ENCODE assay signal across 14 cellular contexts in the genomic region with DNA sequence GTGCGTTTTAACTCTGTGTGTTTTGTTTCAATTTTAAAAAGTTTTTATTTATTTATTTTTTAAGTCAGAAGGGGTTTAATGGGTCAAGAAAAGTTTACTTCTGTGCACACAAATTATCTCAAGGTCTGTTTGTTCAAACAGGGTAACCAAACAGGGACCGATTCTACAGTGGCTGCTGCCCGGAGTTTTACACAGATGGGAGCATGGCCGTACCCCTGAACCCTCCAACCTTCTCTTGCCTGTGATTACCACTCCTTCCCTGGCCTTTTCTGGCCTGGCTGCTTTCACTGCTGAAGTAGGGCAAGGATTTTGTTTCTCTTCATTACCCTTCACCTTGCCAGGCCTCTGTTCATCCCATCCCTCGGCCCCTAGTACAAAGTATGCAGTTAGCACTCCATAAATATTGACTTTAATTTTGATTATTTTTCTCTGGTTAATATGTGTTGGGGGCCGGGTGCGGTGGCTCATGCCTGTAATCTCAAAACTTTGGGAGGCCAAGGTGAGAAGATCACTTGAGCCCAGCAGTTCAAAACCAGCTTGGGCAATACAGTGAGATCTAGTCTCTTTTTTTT. TPM values are rescaled to one million over a fixed set of nuclear protein-coding genes. Genes with fewer than 3 reads are reported as not detected.
DNase-seq lines count a peak whose midpoint lies in the region; ATAC-seq, FAIRE-seq and TF ChIP-seq lines count a peak whose summit lies in the region.
"Had no signal": no experiment of that assay in that cellular context is flagged by ENCODE, and none has a peak within 500 bp of the region (broad histone marks: within the 10 kb centered on the region; RNA-seq: fewer than 3 reads in every experiment).

No MANE protein-coding gene starts in this region.

- H3K27ac ChIP-seq in body of pancreas = peak overlapping the region in 3 of 4 donors; percentile 33 to 65 (median 43)
- H3K27ac ChIP-seq in right lobe of liver = peak overlapping the region in 1 of 3 donors; percentile 75
- H3K27ac ChIP-seq in stomach = peak overlapping the region; percentile 13 to 79 (median 66)

- H3K27ac Mint-ChIP-seq in activated CD8-positive, alpha-beta T cell treated with anti-CD3 and anti-CD28 coated beads, Interleukin-2, amount 10 ng/mL, durations not matched to agents 7 days and 5 days = no peak overlapping the region
- H3K27ac Mint-ChIP-seq: B cell; CD8-positive, alpha-beta T cell had no signal

- no peak overlapping the region for H3K4me3 ChIP-seq in body of pancreas
- no peak overlapping the region for H3K4me3 ChIP-seq in right lobe of liver
- H3K4me3 ChIP-seq in stomach = no peak overlapping the region
- H3K4me3 ChIP-seq: BLaER1 treated with 17β-estradiol and CSF1 and Interleukin-3, amounts not matched to agents 10 nM and 100 nM; HAP-1 had no signal

- no peaks in the 10 kb centered on the region for H3K9me3 Mint-ChIP-seq in activated CD8-positive, alpha-beta T cell treated with anti-CD3 and anti-CD28 coated beads, Interleukin-2, amount 10 ng/mL, durations not matched to agents 7 days and 5 days (ENCODE audit: insufficient read depth)
- H3K9me3 Mint-ChIP-seq: CD8-positive, alpha-beta T cell had no signal

- POLR2A ChIA-PET in activated CD8-positive, alpha-beta T cell treated with anti-CD3 and anti-CD28 coated beads, Interleukin-2, amount 10 ng/mL, durations not matched to agents 7 days and 5 days (lab: Charles Lee) = no interaction called here

- no peak for TF ChIP-seq CTCF in body of pancreas (IDR thresholded peaks at IDR 0.05)
- TF ChIP-seq CTCF in right lobe of liver (IDR thresholded peaks at IDR 0.05) = no peak
- no peak for TF ChIP-seq CTCF in stomach (IDR thresholded peaks at IDR 0.05)

- FAIRE-seq in HTR-8/SVneo (lab: Jason Lieb, UNC) = peak; percentile 4

- peaks cover 27% of the 10 kb centered on the region for H3K27me3 Mint-ChIP-seq in activated CD8-positive, alpha-beta T cell treated with anti-CD3 and anti-CD28 coated beads, Interleukin-2, amount 10 ng/mL, durations not matched to agents 7 days and 5 days (ENCODE audit: low read depth)

- DNase-seq in HTR-8/SVneo (ENCODE audit: insufficient read length, low spot score) (no peak), body of pancreas (peak in 1 of 4 donors; percentile 46), right lobe of liver (no peak), stomach (no peak), NCI-H2107 treated with DMSO at 0.1 percent for 48 hours (lab: John Stamatoyannopoulos, UW; ENCODE audit: unreplicated experiment) (no peak), KBM-7 (no peak)
- no peak for DNase-seq in activated CD8-positive, alpha-beta T cell treated with anti-CD3 and anti-CD28 coated beads, Interleukin-2, amount 10 ng/mL, durations not matched to agents 7 days and 5 days
- DNase-seq: Calu3; CD8-positive, alpha-beta T cell; DMS79 treated with DMSO at 0.1 percent for 48 hours; GF-D8 had no signal

- intact Hi-C loops in body of pancreas (cut with DNase I) = no loop called here
- intact Hi-C loops in right lobe of liver (cut with DNase I) = no loop called here
- intact Hi-C loops in stomach (cut with DNase I; ENCODE audit: low total_unique reads) = no loop called here

- ATAC-seq in body of pancreas (no peak), right lobe of liver (peak in 3 of 4 donors; percentile 2 to 38 (median 12))
- ATAC-seq in activated CD8-positive, alpha-beta T cell treated with anti-CD3 and anti-CD28 coated beads, Interleukin-2, amount 10 ng/mL, durations not matched to agents 7 days and 5 days = no peak
- ATAC-seq: CD8-positive, alpha-beta T cell had no signal

- H3K27me3 ChIP-seq in body of pancreas (no peaks in the 10 kb centered on the region), right lobe of liver (no peaks in the 10 kb centered on the region), stomach (no peaks in the 10 kb centered on the region)

- peaks cover 18% of the 10 kb centered on the region for H3K4me1 Mint-ChIP-seq in activated CD8-positive, alpha-beta T cell treated with anti-CD3 and anti-CD28 coated beads, Interleukin-2, amount 10 ng/mL, durations not matched to agents 7 days and 5 days (ENCODE audit: low read depth)

- TF ChIP-seq EP300 in stomach (IDR thresholded peaks at IDR 0.05) = no peak

- no peak overlapping the region for H3K4me3 Mint-ChIP-seq in activated CD8-positive, alpha-beta T cell treated with anti-CD3 and anti-CD28 coated beads, Interleukin-2, amount 10 ng/mL, durations not matched to agents 7 days and 5 days
- H3K4me3 Mint-ChIP-seq: B cell; CD8-positive, alpha-beta T cell had no signal

- WGBS in body of pancreas, 2 donors = 24 to 30% methylated on average over 7 of the region's 7 CpGs
- 30% methylated on average over 7 of the region's 7 CpGs for WGBS in right lobe of liver (ENCODE audit: insufficient coverage, low coverage, low lambda C conversion rate, missing lambda C conversion rate)
- WGBS in stomach, 5 donors = 20 to 67% (median 53%) methylated on average over 7 of the region's 7 CpGs

- H3K9me3 ChIP-seq in body of pancreas (no peaks in the 10 kb centered on the region), right lobe of liver (no peaks in the 10 kb centered on the region), stomach (no peaks in the 10 kb centered on the region)
- H3K9me3 ChIP-seq: BLaER1 treated with 17β-estradiol and CSF1 and Interleukin-3, amounts not matched to agents 10 nM and 100 nM; HAP-1 had no signal

- in situ Hi-C loops in KBM-7 (cut with MboI; ENCODE audit: low pct_unique_long_range_greater_than_20kb, low sequenced_read_pairs) = no loop called here

- H3K4me1 ChIP-seq in body of pancreas (peaks cover 47% of the 10 kb centered on the region), right lobe of liver (peaks cover 0 to 61% (median 4%) of the 10 kb centered on the region in 4 donors), stomach (peaks cover 19 to 66% (median 52%) of the 10 kb centered on the region in 4 donors)

- H3K36me3 ChIP-seq in body of pancreas (replicated peaks in 1 of 2; ENCODE audit: insufficient read depth in 1 of 2, low read depth in 2 of 2) = no peaks in the 10 kb centered on the region
- H3K36me3 ChIP-seq in right lobe of liver = no peaks in the 10 kb centered on the region
- H3K36me3 ChIP-seq in stomach = no peaks in the 10 kb centered on the region
- H3K36me3 ChIP-seq: BLaER1 treated with 17β-estradiol and CSF1 and Interleukin-3, amounts not matched to agents 10 nM and 100 nM; HAP-1 had no signal

- H3K36me3 Mint-ChIP-seq in activated CD8-positive, alpha-beta T cell treated with anti-CD3 and anti-CD28 coated beads, Interleukin-2, amount 10 ng/mL, durations not matched to agents 7 days and 5 days (ENCODE audit: low read depth) = no peaks in the 10 kb centered on the region
- H3K36me3 Mint-ChIP-seq: CD8-positive, alpha-beta T cell had no signal

- TF ChIP-seq POLR2A in body of pancreas (IDR thresholded peaks at IDR 0.05) (no peak), right lobe of liver (IDR thresholded peaks at IDR 0.05) (no peak), stomach (IDR thresholded peaks at IDR 0.05) (no peak)

- CTCF ChIA-PET in activated CD8-positive, alpha-beta T cell treated with anti-CD3 and anti-CD28 coated beads, Interleukin-2, amount 10 ng/mL, durations not matched to agents 7 days and 5 days (lab: Charles Lee) = no interaction called here

RNA-seq across cellular contexts. Expression of a gene that starts 15.8 kb away (rescaled TPM):
- total RNA-seq in body of pancreas = 1 to 10 TPM; 4.6 to 9.9 TPM
- 1 to 10 TPM; 4.7 to 6.8 (median 5.4) TPM for total RNA-seq in right lobe of liver
- 10 to 100 TPM in 3 of 5 donors, 1 to 10 TPM in 1, not detected in 1; 5.4 to 36.2 (median 22.9) TPM for total RNA-seq in stomach
- polyA plus RNA-seq in stomach = 1 to 10 TPM; 2.6 to 7.9 (median 7.2) TPM
- 10 to 100 TPM; 27.5 to 28.9 TPM for total RNA-seq in activated CD8-positive, alpha-beta T cell treated with anti-CD3 and anti-CD28 coated beads, Interleukin-2, amount 10 ng/mL, durations not matched to agents 7 days and 5 days

RNA-seq across cellular contexts. Expression of a gene that starts 18.9 kb away (rescaled TPM):
- total RNA-seq in body of pancreas (not detected), right lobe of liver (1 to 10 TPM in 4 of 6 experiments, under 1 TPM in 2; 0.43 to 8.1 (median 1.5) TPM), stomach (10 to 100 TPM in 2 of 5 donors, 1 to 10 TPM in 2, under 1 TPM in 1; 0.45 to 22.3 (median 7.8) TPM)
- 10 to 100 TPM in 1 of 3 donors, 1 to 10 TPM in 2; 4.3 to 13.6 (median 4.4) TPM for polyA plus RNA-seq in stomach
- total RNA-seq in activated CD8-positive, alpha-beta T cell treated with anti-CD3 and anti-CD28 coated beads, Interleukin-2, amount 10 ng/mL, durations not matched to agents 7 days and 5 days = not detected
- total RNA-seq: CD8-positive, alpha-beta T cell had no signal

Comparison
In these comparisons a context has a peak if more than half of its experiments do, and no peak if none do; other contexts are left out.
1. ATAC-seq: peak in right lobe of liver (3 of 4); none in body of pancreas (single experiment) and activated CD8-positive, alpha-beta T cell treated with anti-CD3 and anti-CD28 coated beads, Interleukin-2, amount 10 ng/mL, durations not matched to agents 7 days and 5 days (single experiment).